In genomic region chr20:20466341-20466879, GRCh38 we compare ENCODE assay signal across 8 cellular contexts.
A peak's percentile ranks its signal among the peaks of the same experiment; 100 is the strongest.
DNase-seq lines count a peak whose midpoint lies in the region; ATAC-seq and TF ChIP-seq lines count a peak whose summit lies in the region.

No MANE protein-coding gene starts in this region.

- H4K20me1 ChIP-seq in DND-41 (ENCODE audit: insufficient read depth, low read length), result no peaks in the 10 kb centered on the region

- H3K9me3 ChIP-seq in DND-41 (ENCODE audit: insufficient read depth, low read length, severe bottlenecking), result no peaks in the 10 kb centered on the region
- H3K9me3 ChIP-seq in WERI-Rb-1 (ENCODE audit: severe bottlenecking), result no peaks in the 10 kb centered on the region

- ATAC-seq in DND-41 (ENCODE audit: insufficient read depth, low read depth), result peak; percentile 84
- peak; percentile 79 for ATAC-seq in GM19043 (IDR thresholded peaks at IDR 0.05; ENCODE audit: low read depth, unreplicated experiment)
- ATAC-seq in HG03103 (IDR thresholded peaks at IDR 0.05; ENCODE audit: low read depth, unreplicated experiment), result peak; percentile 72
- ATAC-seq in omental fat pad (ENCODE audit: low FRiP score), result no peak

- no peak overlapping the region for H3K4me2 ChIP-seq in DND-41 (ENCODE audit: insufficient read depth, low read length)

- H3K9ac ChIP-seq in DND-41 (ENCODE audit: low read depth, low read length), result no peak overlapping the region

- no peak overlapping the region for H2AFZ ChIP-seq in DND-41 (ENCODE audit: low read depth, low read length)

- H3K4me1 ChIP-seq in DND-41 (ENCODE audit: insufficient read depth, low read length), result no peaks in the 10 kb centered on the region

- H3K79me2 ChIP-seq in DND-41 (ENCODE audit: insufficient read depth, low read length), result no peaks in the 10 kb centered on the region

- H3K27ac ChIP-seq in DND-41 (ENCODE audit: low read length), result no peak overlapping the region
- H3K27ac ChIP-seq in VCaP, result peak overlapping the region; percentile 6; the same call in 1 of the 2 replicates
- H3K27ac ChIP-seq in WERI-Rb-1, result no peak overlapping the region

- H3K36me3 ChIP-seq in DND-41 (ENCODE audit: insufficient read depth, low read length), result no peaks in the 10 kb centered on the region
- no peaks in the 10 kb centered on the region for H3K36me3 ChIP-seq in WERI-Rb-1

- TF ChIP-seq CTCF in DND-41 (IDR thresholded peaks at IDR 0.05; ENCODE audit: borderline replicate concordance, extremely low read depth, low read length, poor library complexity, severe bottlenecking) (no peak), VCaP (conservative IDR thresholded peaks at IDR 0.05) (no peak), WERI-Rb-1 (IDR thresholded peaks at IDR 0.05; ENCODE audit: low read depth, low read length) (no peak), omental fat pad (IDR thresholded peaks at IDR 0.05) (no peak)

- H3K4me3 ChIP-seq in DND-41 (ENCODE audit: low read depth in 1 of 2, low read length in 2 of 2) (no peak overlapping the region), WERI-Rb-1 (ENCODE audit: low read depth, low read length) (no peak overlapping the region)

- no peaks in the 10 kb centered on the region for H3K27me3 ChIP-seq in DND-41 (ENCODE audit: insufficient read depth, low read length, poor library complexity)
- no peaks in the 10 kb centered on the region for H3K27me3 ChIP-seq in WERI-Rb-1 (ENCODE audit: insufficient read depth, low read depth, severe bottlenecking)

- DNase-seq in DND-41, result peak; percentile 50
- DNase-seq in renal cortical epithelial cell (ENCODE audit: low read depth), result peak; percentile 82
- no peak for DNase-seq in WERI-Rb-1
- no peak for DNase-seq in NCI-H187 (lab: John Stamatoyannopoulos, UW)
- no peak for DNase-seq in omental fat pad (ENCODE audit: low spot score)

Comparison
In these comparisons a context has a peak if more than half of its experiments do, and no peak if none do; other contexts are left out.
1. DNase-seq: peak in DND-41 (single experiment) and renal cortical epithelial cell (single experiment); none in WERI-Rb-1 (single experiment), NCI-H187 (0 of 2) and omental fat pad (single experiment).